ENCODE assay signal across 10 cellular contexts in the genomic region with DNA sequence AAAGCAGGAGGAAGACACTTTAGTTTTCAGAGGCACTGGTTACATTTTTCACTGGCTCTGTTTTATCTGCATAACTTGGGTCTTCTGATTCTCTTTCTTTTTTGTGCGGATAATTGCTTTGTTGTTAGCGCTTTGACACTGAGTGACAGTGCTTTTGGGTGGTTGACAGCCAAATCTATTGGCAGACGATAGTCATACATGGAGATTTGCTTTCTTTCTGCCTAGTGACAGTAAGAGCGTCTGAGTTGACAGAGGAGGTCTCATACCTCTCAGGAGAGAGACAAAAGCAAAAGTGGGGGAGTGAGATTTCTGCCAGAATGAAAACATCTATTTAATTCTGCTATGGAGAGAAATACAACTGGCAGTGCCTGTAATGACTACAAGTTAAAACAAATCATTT.
"Had no signal": no experiment of that assay in that cellular context is flagged by ENCODE, and none has a peak within 500 bp of the region (broad histone marks: within the 10 kb centered on the region; RNA-seq: fewer than 3 reads in every experiment).

No MANE protein-coding gene starts in this region.

- H3K27ac ChIP-seq: GM23248 had no signal

- H3K4me3 ChIP-seq: GM23248, HAP-1, K562 had no signal

- H3K36me3 ChIP-seq: HAP-1 had no signal

- H3K9me3 ChIP-seq: HAP-1 had no signal

- H2AFZ ChIP-seq: GM23248 had no signal

- ATAC-seq: HCT116, K562 had no signal

- H3K9ac ChIP-seq: GM23248 had no signal

- FAIRE-seq: H1, HTR-8/SVneo, K562 had no signal

- DNase-seq: GM23248, H7, HFFc6, IMR-90, KG1 had no signal
